Comparison of ENCODE assay signal across 15 cellular contexts in the genomic region with DNA sequence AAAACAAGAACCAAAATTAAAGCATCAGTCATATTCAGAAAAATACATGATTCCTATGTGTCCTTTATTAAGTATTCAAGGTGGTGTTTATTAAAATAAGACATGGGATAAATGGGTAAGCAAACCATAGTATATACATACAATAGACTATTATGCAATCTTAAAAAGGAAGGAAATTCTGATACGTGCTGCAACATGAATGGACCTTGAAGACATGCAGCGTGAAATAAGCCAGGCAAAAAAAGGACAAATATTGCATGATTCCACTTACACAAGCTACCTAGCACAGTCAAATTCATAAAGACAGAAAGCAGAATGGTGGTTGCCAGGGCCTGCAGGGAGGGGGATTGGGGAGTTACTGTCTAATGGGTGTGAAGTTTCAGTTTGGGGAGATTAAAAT.
DNase-seq lines count a peak whose midpoint lies in the region; ATAC-seq, FAIRE-seq and TF ChIP-seq lines count a peak whose summit lies in the region.
"Had no signal": no experiment of that assay in that cellular context is flagged by ENCODE, and none has a peak within 500 bp of the region (broad histone marks: within the 10 kb centered on the region; RNA-seq: fewer than 3 reads in every experiment).

No MANE protein-coding gene starts in this region.

- no peak overlapping the region for H2AK9ac ChIP-seq in IMR-90 (replicated peaks; ENCODE audit: low read depth, low read length, poor library complexity)

- no CpG with 5 or more reads among the region's 2 CpGs for WGBS in IMR-90 (ENCODE audit: extremely low coverage in 2 of 2, insufficient read length in 1 of 2), 2 experiments
- WGBS in H9 (ENCODE audit: extremely low coverage, insufficient read length, low lambda C conversion rate): no CpG with 5 or more reads among the region's 2 CpGs

- no peak overlapping the region for H4K91ac ChIP-seq in IMR-90 (ENCODE audit: insufficient read depth, low read depth, low read length)
- no peak overlapping the region for H4K91ac ChIP-seq in H9 (ENCODE audit: insufficient read length, low read depth, low read length)

- H3K36me3 Mint-ChIP-seq in H9 (ENCODE audit: insufficient read depth in 1 of 3, low read depth in 3 of 3): no peaks in the 10 kb centered on the region
- H3K36me3 Mint-ChIP-seq: CD8-positive, alpha-beta T cell had no signal

- H3T11ph ChIP-seq in H9 (ENCODE audit: low read length): no peak overlapping the region

- CTCF ChIA-PET in IMR-90 (lab: Yijun Ruan, JAX): no interaction called here

- no peak overlapping the region for H4K8ac ChIP-seq in IMR-90 (ENCODE audit: low read depth in 2 of 2, low read length in 2 of 2)
- no peak overlapping the region for H4K8ac ChIP-seq in H9 (replicated peaks; ENCODE audit: insufficient read length, low read depth, low read length)

- H4K20me1 ChIP-seq in IMR-90 (ENCODE audit: insufficient read depth, low read length) (no peaks in the 10 kb centered on the region), keratinocyte (ENCODE audit: control insufficient read depth, extremely low read depth, insufficient read depth, low read length) (no peaks in the 10 kb centered on the region), H9 (ENCODE audit: control insufficient read depth, insufficient read depth, insufficient read length) (no peaks in the 10 kb centered on the region)
- H4K20me1 ChIP-seq: BLaER1 treated with 17β-estradiol and CSF1 and Interleukin-3, amounts not matched to agents 10 nM and 100 nM had no signal

- H3K23me2 ChIP-seq in H9 (ENCODE audit: insufficient read length, low read depth, low read length, poor library complexity, severe bottlenecking): no peaks in the 10 kb centered on the region

- H3K23ac ChIP-seq in IMR-90 (ENCODE audit: low read depth, low read length) (no peak overlapping the region), H9 (ENCODE audit: insufficient read length, low read depth, low read length) (no peak overlapping the region)

- TF ChIP-seq RAD21 in IMR-90 (IDR thresholded peaks at IDR 0.05; ENCODE audit: low read length): no peak

- H3K4me2 ChIP-seq in IMR-90 (ENCODE audit: low read depth, low read length): no peak overlapping the region
- no peak overlapping the region for H3K4me2 ChIP-seq in keratinocyte (ENCODE audit: control insufficient read depth, extremely low read depth, insufficient read depth, low read depth, low read length)
- no peak overlapping the region for H3K4me2 ChIP-seq in H9 (ENCODE audit: insufficient read depth, insufficient read length, low read length)
- H3K4me2 ChIP-seq: BLaER1 treated with 17β-estradiol and CSF1 and Interleukin-3, amounts not matched to agents 10 nM and 100 nM had no signal

- intact Hi-C loops in IMR-90 (cut with micrococcal nuclease): no loop called here

- in situ Hi-C loops in IMR-90 (cut with MboI; ENCODE audit: low sequenced_read_pairs): no loop called here

- H2BK5ac ChIP-seq in IMR-90 (ENCODE audit: low read depth, low read length, poor library complexity, severe bottlenecking): no peak overlapping the region
- no peak overlapping the region for H2BK5ac ChIP-seq in H9 (ENCODE audit: insufficient read length, low read length)

- H2BK120ac ChIP-seq in IMR-90 (ENCODE audit: low read depth, low read length) (no peak overlapping the region), H9 (ENCODE audit: low read depth, low read length, poor library complexity, severe bottlenecking) (no peak overlapping the region)

- H3K27me3 Mint-ChIP-seq in H9 (ENCODE audit: low read depth): no peaks in the 10 kb centered on the region; the same call in 1 of the 2 replicates

- H3K36me3 ChIP-seq in IMR-90 (ENCODE audit: control insufficient read depth, insufficient read depth, low read length) (no peaks in the 10 kb centered on the region), bronchial epithelial cell (ENCODE audit: control insufficient read depth, insufficient read depth, low read length) (no peaks in the 10 kb centered on the region), keratinocyte (ENCODE audit: control insufficient read depth in 2 of 2, extremely low read depth in 1 of 2, insufficient read depth in 2 of 2, low read length in 2 of 2) (no peaks in the 10 kb centered on the region)
- H3K36me3 ChIP-seq: BLaER1 treated with 17β-estradiol and CSF1 and Interleukin-3, amounts not matched to agents 10 nM and 100 nM; HAP-1 had no signal

- no peak overlapping the region for H3K27ac Mint-ChIP-seq in H9
- H3K27ac Mint-ChIP-seq: B cell; CD8-positive, alpha-beta T cell had no signal

- H3K4me1 ChIP-seq in IMR-90 (ENCODE audit: control insufficient read depth, insufficient read depth, low read length) (no peaks in the 10 kb centered on the region), keratinocyte (ENCODE audit: control insufficient read depth, extremely low read depth, insufficient read depth, low read length) (no peaks in the 10 kb centered on the region), H9 (ENCODE audit: insufficient read depth, low read length) (no peaks in the 10 kb centered on the region)
- H3K4me1 ChIP-seq: BLaER1 treated with 17β-estradiol and CSF1 and Interleukin-3, amounts not matched to agents 10 nM and 100 nM; HAP-1 had no signal

- TF ChIP-seq CTCF in IMR-90 (conservative IDR thresholded peaks at IDR 0.05; ENCODE audit: low read depth, low read length) (no peak), NB4 (IDR thresholded peaks at IDR 0.05; ENCODE audit: low read depth, low read length) (no peak), bronchial epithelial cell (IDR thresholded peaks at IDR 0.05; ENCODE audit: insufficient read depth, low read length, severe bottlenecking) (no peak), keratinocyte (optimal IDR thresholded peaks at IDR 0.05 in 1 of 3, IDR thresholded peaks at IDR 0.05 in 1 of 3, conservative IDR thresholded peaks at IDR 0.05 in 1 of 3; ENCODE audit: extremely low read depth in 1 of 3, insufficient read depth in 2 of 3, low read length in 3 of 3) (no peak), H9 (conservative IDR thresholded peaks at IDR 0.05) (no peak)

- H2BK20ac ChIP-seq in IMR-90 (ENCODE audit: low read depth, low read length) (no peak overlapping the region), H9 (ENCODE audit: low read depth, low read length, poor library complexity, severe bottlenecking) (no peak overlapping the region)

- H3K9ac ChIP-seq in IMR-90 (ENCODE audit: low read depth, low read length): no peak overlapping the region
- H3K9ac ChIP-seq in keratinocyte (ENCODE audit: control insufficient read depth, extremely low read depth, insufficient read depth, low read length): no peak overlapping the region
- no peak overlapping the region for H3K9ac ChIP-seq in H9 (ENCODE audit: extremely low read depth, insufficient read length, low read length)
- H3K9ac ChIP-seq: BLaER1 treated with 17β-estradiol and CSF1 and Interleukin-3, amounts not matched to agents 10 nM and 100 nM had no signal

- no TSS peak for BruUV-seq in IMR-90 (replicated peaks; lab: Mats Ljungman, UMichigan)

- H3K9me3 Mint-ChIP-seq in H9: no peaks in the 10 kb centered on the region
- H3K9me3 Mint-ChIP-seq: CD8-positive, alpha-beta T cell had no signal

- no peak overlapping the region for H2BK15ac ChIP-seq in IMR-90 (ENCODE audit: low read depth, low read length)
- H2BK15ac ChIP-seq in H9 (ENCODE audit: low read depth, low read length): no peak overlapping the region

- no peak for ATAC-seq in IMR-90 (ENCODE audit: low read depth)
- no peak for ATAC-seq in GM19351 (IDR thresholded peaks at IDR 0.05; ENCODE audit: unreplicated experiment)
- ATAC-seq: CD8-positive, alpha-beta T cell had no signal

- TF ChIP-seq POLR2A in IMR-90 (IDR thresholded peaks at IDR 0.05; ENCODE audit: low read depth, low read length) (no peak), NB4 (IDR thresholded peaks at IDR 0.05; ENCODE audit: extremely low read depth, insufficient read length) (no peak)

- DNase-seq in IMR-90 (no peak), NB4 (ENCODE audit: low read depth) (peak; percentile 13), bronchial epithelial cell (ENCODE audit: low read depth) (peak; percentile 88), keratinocyte (ENCODE audit: low read depth, low spot score) (no peak), H9 (no peak), mucosa of gallbladder (ENCODE audit: low spot score) (no peak)
- DNase-seq: Calu3; CD8-positive, alpha-beta T cell; DMS79 treated with DMSO at 0.1 percent for 48 hours; GF-D8; GOT3 had no signal

- no peak overlapping the region for H3K56ac ChIP-seq in IMR-90 (ENCODE audit: extremely low read depth, insufficient read depth, low read length)
- H3K56ac ChIP-seq in H9 (ENCODE audit: insufficient read length, low read depth, low read length): no peak overlapping the region

- no peaks in the 10 kb centered on the region for H3K4me1 Mint-ChIP-seq in H9
- H3K4me1 Mint-ChIP-seq: B cell had no signal

- H3K4me3 ChIP-seq in IMR-90 (ENCODE audit: insufficient read depth, low read depth, low read length): no peak overlapping the region
- H3K4me3 ChIP-seq in NB4 (ENCODE audit: low read depth, low read length): no peak overlapping the region
- no peak overlapping the region for H3K4me3 ChIP-seq in bronchial epithelial cell (ENCODE audit: low read depth, low read length)
- no peak overlapping the region for H3K4me3 ChIP-seq in keratinocyte (ENCODE audit: control insufficient read depth in 2 of 3, extremely low read depth in 1 of 3, insufficient read depth in 2 of 3, low read depth in 1 of 3, low read length in 3 of 3)
- H3K4me3 ChIP-seq: BLaER1 treated with 17β-estradiol and CSF1 and Interleukin-3, amounts not matched to agents 10 nM and 100 nM; HAP-1 had no signal

- POLR2A ChIA-PET in IMR-90 (lab: Charles Lee; ENCODE audit: unreplicated experiment): no interaction called here

- H3K27ac ChIP-seq in IMR-90 (ENCODE audit: insufficient read depth, low read length) (no peak overlapping the region), keratinocyte (ENCODE audit: control insufficient read depth, insufficient read depth, low read length) (no peak overlapping the region), H9 (ENCODE audit: insufficient read length, low read depth, low read length) (no peak overlapping the region)
- H3K27ac ChIP-seq: BLaER1 treated with 17β-estradiol and CSF1 and Interleukin-3, amounts not matched to agents 10 nM and 100 nM had no signal

- H3K14ac ChIP-seq in IMR-90 (replicated peaks; ENCODE audit: low read depth, low read length): no peak overlapping the region
- H3K14ac ChIP-seq in H9 (ENCODE audit: insufficient read depth, low read length): no peak overlapping the region

- H3K9me3 ChIP-seq in IMR-90 (ENCODE audit: control insufficient read depth, insufficient read depth, low read length) (no peaks in the 10 kb centered on the region; the same call in 1 of the 2 replicates), keratinocyte (ENCODE audit: control insufficient read depth, low read depth, low read length) (no peaks in the 10 kb centered on the region), H9 (ENCODE audit: control insufficient read depth, low read depth, low read length) (no peaks in the 10 kb centered on the region)
- H3K9me3 ChIP-seq: BLaER1 treated with 17β-estradiol and CSF1 and Interleukin-3, amounts not matched to agents 10 nM and 100 nM; HAP-1 had no signal

- dilution Hi-C loops in IMR-90 (cut with HindIII; ENCODE audit: low sequenced_read_pairs, unreplicated experiment) (no loop called here), keratinocyte (cut with MboI; ENCODE audit: extremely low pct_ligation_motif_present, low sequenced_read_pairs) (no loop called here)

- H3K79me2 ChIP-seq in keratinocyte (ENCODE audit: control insufficient read depth, insufficient read depth, low read length) (no peaks in the 10 kb centered on the region), H9 (ENCODE audit: insufficient read depth, low read length) (no peaks in the 10 kb centered on the region)

- H2AFZ ChIP-seq in IMR-90 (replicated peaks; ENCODE audit: low read length, poor library complexity) (no peak overlapping the region), keratinocyte (ENCODE audit: control insufficient read depth, low read length) (peak overlapping the region; percentile 15), H9 (ENCODE audit: low read length) (no peak overlapping the region)

- H2AK5ac ChIP-seq in IMR-90 (ENCODE audit: low read depth, low read length) (no peak overlapping the region), H9 (ENCODE audit: insufficient read length, low read length) (no peak overlapping the region)

- H3K18ac ChIP-seq in IMR-90 (ENCODE audit: low read depth, low read length) (no peak overlapping the region), H9 (ENCODE audit: insufficient read length, low read depth, low read length) (no peak overlapping the region)

- H3K4me3 Mint-ChIP-seq in H9: no peak overlapping the region
- H3K4me3 Mint-ChIP-seq: B cell; CD8-positive, alpha-beta T cell had no signal

- H3K4ac ChIP-seq in IMR-90 (ENCODE audit: low read depth, low read length) (no peak overlapping the region), H9 (ENCODE audit: low read depth, low read length) (no peak overlapping the region)

- no peaks in the 10 kb centered on the region for H3K9me1 ChIP-seq in IMR-90 (ENCODE audit: insufficient read depth, low read length)
- H3K9me1 ChIP-seq in keratinocyte (ENCODE audit: control insufficient read depth, extremely low read depth, insufficient read depth, low read length): no peaks in the 10 kb centered on the region

- no peak overlapping the region for H4K5ac ChIP-seq in IMR-90 (ENCODE audit: low read depth, low read length)
- H4K5ac ChIP-seq in H9 (ENCODE audit: insufficient read length, low read depth, low read length): no peak overlapping the region

- H2BK12ac ChIP-seq in H9 (ENCODE audit: insufficient read length, low read depth, low read length): no peak overlapping the region

- H3K79me1 ChIP-seq in IMR-90 (ENCODE audit: low read depth in 1 of 2, low read length in 2 of 2) (no peaks in the 10 kb centered on the region), H9 (ENCODE audit: insufficient read depth, low read depth, low read length, poor library complexity, severe bottlenecking) (no peaks in the 10 kb centered on the region)

- no peaks in the 10 kb centered on the region for H3K27me3 ChIP-seq in IMR-90 (ENCODE audit: control insufficient read depth, insufficient read depth, low read length)
- H3K27me3 ChIP-seq in bronchial epithelial cell (ENCODE audit: control insufficient read depth, insufficient read depth, low read length): no peaks in the 10 kb centered on the region
- no peaks in the 10 kb centered on the region for H3K27me3 ChIP-seq in keratinocyte (ENCODE audit: control insufficient read depth, extremely low read depth, insufficient read depth, low read length)
- H3K27me3 ChIP-seq in H9 (ENCODE audit: insufficient read depth, low read length): no peaks in the 10 kb centered on the region
- H3K27me3 ChIP-seq: BLaER1 treated with 17β-estradiol and CSF1 and Interleukin-3, amounts not matched to agents 10 nM and 100 nM had no signal

- FAIRE-seq in bronchial epithelial cell (lab: Jason Lieb, UNC) (no peak), keratinocyte (lab: Jason Lieb, UNC) (no peak)

Comparison
In these comparisons a context has a peak if more than half of its experiments do, and no peak if none do; other contexts are left out.
1. DNase-seq: peak in NB4 (single experiment) and bronchial epithelial cell (single experiment); none in IMR-90 (single experiment), keratinocyte (single experiment), H9 (single experiment) and mucosa of gallbladder (single experiment).